ENCODE assay signal across 8 cellular contexts in genomic region chr14:53152627-53152908, GRCh38. TPM values are rescaled to one million over a fixed set of nuclear protein-coding genes. Genes with fewer than 3 reads are reported as not detected.
A peak's percentile ranks its signal among the peaks of the same experiment; 100 is the strongest.
DNase-seq lines count a peak whose midpoint lies in the region; ATAC-seq and TF ChIP-seq lines count a peak whose summit lies in the region.

No MANE protein-coding gene starts in this region.

- ATAC-seq in GM18517 (IDR thresholded peaks at IDR 0.05; ENCODE audit: unreplicated experiment): peak; percentile 20
- peak; percentile 24 for ATAC-seq in effector memory CD8-positive, alpha-beta T cell (replicated peaks)

- peaks cover 42 to 59% of the 10 kb centered on the region in 2 donors for H3K4me1 Mint-ChIP-seq in effector memory CD8-positive, alpha-beta T cell (ENCODE audit: low read depth in 2 of 2)

- H3K9me3 Mint-ChIP-seq in effector memory CD8-positive, alpha-beta T cell: no peaks in the 10 kb centered on the region

- H2AFZ ChIP-seq in OCI-LY7 (ENCODE audit: low read length): peak overlapping the region; percentile 57

- intact Hi-C loops in OCI-LY7 (cut with micrococcal nuclease; ENCODE audit: unreplicated experiment): loop anchor here (2.0 to 5.0 kb wide), 4 partner anchors 65 to 1245 kb away; partner anchors contain the start of gene CDKN3

- peak overlapping the region; percentile 98 to 99 for H3K27ac Mint-ChIP-seq in effector memory CD8-positive, alpha-beta T cell

- H3K4me3 Mint-ChIP-seq in effector memory CD8-positive, alpha-beta T cell: peak overlapping the region; percentile 96 to 100

- peaks cover 7% of the 10 kb centered on the region for H3K4me1 ChIP-seq in HEK293 (ENCODE audit: control insufficient read depth, insufficient read depth, low read length)
- peaks cover 36% of the 10 kb centered on the region for H3K4me1 ChIP-seq in OCI-LY7 (ENCODE audit: insufficient read depth, low read length, poor library complexity, severe bottlenecking)
- H3K4me1 ChIP-seq in muscle layer of colon (ENCODE audit: insufficient read depth, low read length): peaks cover 4% of the 10 kb centered on the region

- peaks cover 38% of the 10 kb centered on the region for H4K20me1 ChIP-seq in OCI-LY7 (ENCODE audit: insufficient read depth, low read length)

- CTCF ChIA-PET in HEK293 (lab: Yijun Ruan, JAX) (interaction anchor here (0.6 to 1.0 kb wide), 2 partner anchors 13 to 318 kb away, joined by 3 read pairs; no protein-coding TSS in a partner anchor), OCI-LY7 (lab: Charles Lee; ENCODE audit: unreplicated experiment) (interaction anchor here (0.6 to 0.9 kb wide), 2 partner anchors 43 to 1011 kb away, joined by 3 to 4 read pairs; no protein-coding TSS in a partner anchor)

- H3K4me2 ChIP-seq in OCI-LY7 (ENCODE audit: low read length): peak overlapping the region; percentile 86

- H3K4me3 ChIP-seq in HEK293 (ENCODE audit: low read depth, low read length) (peak overlapping the region; percentile 67), OCI-LY7 (ENCODE audit: low read depth, low read length, poor library complexity, severe bottlenecking) (peak overlapping the region; percentile 85), muscle layer of colon (ENCODE audit: low read depth in 1 of 2, low read length in 2 of 2) (peak overlapping the region; percentile 75 to 83)

- H3K9ac ChIP-seq in muscle layer of colon (ENCODE audit: low read length): peak overlapping the region; percentile 60

- H3K36me3 Mint-ChIP-seq in effector memory CD8-positive, alpha-beta T cell (ENCODE audit: insufficient read depth): peaks cover 34% of the 10 kb centered on the region

- no peaks in the 10 kb centered on the region for H3K27me3 ChIP-seq in muscle layer of colon (ENCODE audit: control insufficient read depth in 1 of 2, insufficient read depth in 2 of 2, low read length in 2 of 2)

- peak overlapping the region; percentile 85 for H3K27ac ChIP-seq in HEK293 (ENCODE audit: extremely low read depth, low read depth, low read length)
- H3K27ac ChIP-seq in OCI-LY7 (ENCODE audit: low read depth, low read length, poor library complexity, severe bottlenecking): peak overlapping the region; percentile 81
- H3K27ac ChIP-seq in muscle layer of colon (ENCODE audit: low read depth, low read length): peak overlapping the region; percentile 86

- peaks cover 48% of the 10 kb centered on the region for H3K79me2 ChIP-seq in OCI-LY7 (ENCODE audit: insufficient read depth, low read depth, low read length)

- no peaks in the 10 kb centered on the region for H3K9me3 ChIP-seq in HEK293 (ENCODE audit: control insufficient read depth, insufficient read depth, low read depth, low read length)
- H3K9me3 ChIP-seq in OCI-LY7 (ENCODE audit: low read length): no peaks in the 10 kb centered on the region
- H3K9me3 ChIP-seq in muscle layer of colon (ENCODE audit: low read length): no peaks in the 10 kb centered on the region

- TF ChIP-seq CTCF in HEK293 (tag by site-specific recombination; IDR thresholded peaks at IDR 0.05) (no peak), OCI-LY7 (conservative IDR thresholded peaks at IDR 0.05; ENCODE audit: low read length) (no peak)

- POLR2A ChIA-PET in HEK293 (lab: Yijun Ruan, JAX): interaction anchor here (1.2 kb wide), 1 partner anchor 600 kb away, joined by 5 read pairs; the partner anchor contains the start of genes GPR137C and TXNDC16
- POLR2A ChIA-PET in OCI-LY7 (lab: Charles Lee): interaction anchor here (0.8 to 3.5 kb wide), 8 partner anchors 9 to 65 kb away, joined by 3 to 38 read pairs (median 6); no protein-coding TSS in a partner anchor

- BruUV-seq in OCI-LY7 (replicated peaks; lab: Mats Ljungman, UMichigan): no TSS peak

- H3K9me2 ChIP-seq in OCI-LY7 (ENCODE audit: insufficient read depth, low read length): no peaks in the 10 kb centered on the region

- DNase-seq in OCI-LY7 (ENCODE audit: low spot score) (no peak), kidney glomerular epithelial cell (lab: John Stamatoyannopoulos, UW) (no peak), LoVo (ENCODE audit: low spot score) (no peak), 8988T (no peak)
- DNase-seq in effector memory CD8-positive, alpha-beta T cell: peak in 1 of 3 experiments; percentile 59

- H3K27me3 Mint-ChIP-seq in effector memory CD8-positive, alpha-beta T cell: no peaks in the 10 kb centered on the region

- H3K36me3 ChIP-seq in HEK293 (ENCODE audit: control insufficient read depth in 2 of 2, insufficient read depth in 1 of 2, low read length in 2 of 2) (no peaks in the 10 kb centered on the region), OCI-LY7 (ENCODE audit: insufficient read depth, low read length) (peaks cover 6% of the 10 kb centered on the region; the same call in 1 of the 2 replicates), muscle layer of colon (ENCODE audit: insufficient read depth, low read length) (no peaks in the 10 kb centered on the region)

TF ChIP-seq in HEK293, 187 proteins besides CTCF, POLR2A, EP300 and RAD21:
- no peak for TF ChIP-seq ZNF350 (tag by site-specific recombination; IDR thresholded peaks at IDR 0.05)
- TF ChIP-seq ZIC2 (tag by site-specific recombination; IDR thresholded peaks at IDR 0.05): 0 out of 2 replicates have a peak, but pooled peaks have one; percentile 27
- 0 out of 2 replicates have a peak, but pooled peaks have one; percentile 2 for TF ChIP-seq ZNF513 (tag by site-specific recombination; IDR thresholded peaks at IDR 0.05)
- peak; percentile 59 for TF ChIP-seq ZBTB26 (tag by site-specific recombination; optimal IDR thresholded peaks at IDR 0.05)
- no peak for TF ChIP-seq ZNF211 (tag by site-specific recombination; IDR thresholded peaks at IDR 0.05; ENCODE audit: low read depth)
- TF ChIP-seq ZBTB20 (tag by site-specific recombination; IDR thresholded peaks at IDR 0.05): 0 out of 2 replicates have a peak, but pooled peaks have one; percentile 3

RNA-seq across cellular contexts. Expression of gene DDHD1, which starts 0.6 kb away (rescaled TPM):
- 26.7 and 28.7 TPM in 2 replicates for total RNA-seq in OCI-LY7 (2014; rRNA removed; shearing (Covaris generic))
- 43.3 and 45.2 TPM in 2 replicates for total RNA-seq in OCI-LY7 (2022)
